ENCODE assay signal across 8 cellular contexts in genomic region chr17:5097101-5097834, GRCh38.
DNase-seq lines count a peak whose midpoint lies in the region; ATAC-seq lines count a peak whose summit lies in the region.

No MANE protein-coding gene starts in this region.

- ATAC-seq in GM21576 (IDR thresholded peaks at IDR 0.05; ENCODE audit: unreplicated experiment) (no peak), GM21786 (IDR thresholded peaks at IDR 0.05; ENCODE audit: unreplicated experiment) (no peak)

- peak; percentile 33 for DNase-seq in NCI-H2029 treated with DMSO at 0.1 percent for 48 hours (lab: John Stamatoyannopoulos, UW)
- DNase-seq in activated gamma-delta T cell treated with anti-CD3 and anti-CD28 coated beads, Interleukin-2, amount 50 U/mL, for 16 hours (ENCODE audit: low read depth): peak; percentile 14
- peak; percentile 85 for DNase-seq in iPS-NIHi7 (ENCODE audit: extremely low spot score)
- DNase-seq in stimulated activated CD4-positive, alpha-beta T cell treated with anti-CD3 and anti-CD28 coated beads, Interleukin-1b, Interleukin-23, amount 100 ng/mL, for 48 hours: peak; percentile 29
- DNase-seq in GM19238 (ENCODE audit: insufficient read length, low spot score): no peak
- DNase-seq in GDM1 (lab: John Stamatoyannopoulos, UW): no peak

Comparison
In these comparisons a context has a peak if more than half of its experiments do, and no peak if none do; other contexts are left out.
1. DNase-seq: peak in NCI-H2029 treated with DMSO at 0.1 percent for 48 hours (single experiment), activated gamma-delta T cell treated with anti-CD3 and anti-CD28 coated beads, Interleukin-2, amount 50 U/mL, for 16 hours (single experiment), iPS-NIHi7 (single experiment) and stimulated activated CD4-positive, alpha-beta T cell treated with anti-CD3 and anti-CD28 coated beads, Interleukin-1b, Interleukin-23, amount 100 ng/mL, for 48 hours (single experiment); none in GM19238 (single experiment) and GDM1 (single experiment).